ENCODE assay signal across 1 cellular context in genomic region chr7:99386584-99387238, GRCh38.
TF ChIP-seq lines count a peak whose summit lies in the region.

No MANE protein-coding gene starts in this region.

TF ChIP-seq in K562, 482 proteins besides CTCF, POLR2A, EP300 and RAD21:
- TF ChIP-seq MAZ (CRISPR knock-in tag; conservative IDR thresholded peaks at IDR 0.05 in 1 of 2, IDR thresholded peaks at IDR 0.05 in 1 of 2) (0 out of 4 replicates have a peak, but pooled peaks of 1 of the 2 experiments have one; percentile 52), MBD1 (CRISPR knock-in tag; IDR thresholded peaks at IDR 0.05) (no peak), CREB1 (IDR thresholded peaks at IDR 0.05) (no peak), CREB1 (CRISPR knock-in tag; IDR thresholded peaks at IDR 0.05) (0 out of 2 replicates have a peak, but pooled peaks have one; percentile 40), SMARCA5 (IDR thresholded peaks at IDR 0.05) (0 out of 2 replicates have a peak, but pooled peaks have one; percentile 52), ARID2 (IDR thresholded peaks at IDR 0.05) (peak; percentile 73), ATF3 (IDR thresholded peaks at IDR 0.05) (no peak), ATF3 (CRISPR knock-in tag; conservative IDR thresholded peaks at IDR 0.05) (0 out of 2 replicates have a peak, but pooled peaks have one; percentile 44), ZC3H8 (IDR thresholded peaks at IDR 0.05) (no peak), ZNF740 (CRISPR knock-in tag; IDR thresholded peaks at IDR 0.05) (peak; percentile 82), ZNF740 (tag; IDR thresholded peaks at IDR 0.05) (no peak), HBP1 (CRISPR knock-in tag; IDR thresholded peaks at IDR 0.05) (0 out of 2 replicates have a peak, but pooled peaks have one; percentile 40), ARNT (IDR thresholded peaks at IDR 0.05) (peak in 1 of 2 experiments; percentile 34; a peak in 1 of 4 replicates), FOXK2 (conservative IDR thresholded peaks at IDR 0.05 in 1 of 2, IDR thresholded peaks at IDR 0.05 in 1 of 2; ENCODE audit: low read depth in 2 of 2) (0 out of 4 replicates have a peak, but pooled peaks of 1 of the 2 experiments have one; percentile 18), SIN3A (IDR thresholded peaks at IDR 0.05; ENCODE audit: borderline replicate concordance in 2 of 2, control insufficient read depth in 1 of 2, low read depth in 2 of 2, low read length in 2 of 2) (peak in 1 of 2 experiments; percentile 49; a peak in 1 of 4 replicates), CTBP1 (IDR thresholded peaks at IDR 0.05; ENCODE audit: borderline replicate concordance) (peak; percentile 24; the same call in 1 of the 2 replicates), USF1 (CRISPR knock-in tag; IDR thresholded peaks at IDR 0.05) (peak; percentile 64), ZNF592 (IDR thresholded peaks at IDR 0.05) (0 out of 2 replicates have a peak, but pooled peaks have one; percentile 25), ESRRA (IDR thresholded peaks at IDR 0.05; ENCODE audit: borderline replicate concordance, low read depth) (peak; percentile 12; the same call in 1 of the 2 replicates), RBM39 (optimal IDR thresholded peaks at IDR 0.05; ENCODE audit: low read depth, low read length) (no peak), MYC (IDR thresholded peaks at IDR 0.05; ENCODE audit: low read depth, low read length) (0 out of 2 replicates have a peak, but pooled peaks have one; percentile 23), MYC (CRISPR knock-in tag; IDR thresholded peaks at IDR 0.05; ENCODE audit: borderline replicate concordance, low read depth) (no peak), ZNF398 (CRISPR knock-in tag; IDR thresholded peaks at IDR 0.05) (no peak), ZBTB17 (CRISPR knock-in tag; IDR thresholded peaks at IDR 0.05) (0 out of 2 replicates have a peak, but pooled peaks have one; percentile 35), DEAF1 (CRISPR knock-in tag; IDR thresholded peaks at IDR 0.05) (peak; percentile 70), TCF3 (CRISPR knock-in tag; IDR thresholded peaks at IDR 0.05) (no peak), TFAP4 (CRISPR knock-in tag; IDR thresholded peaks at IDR 0.05; ENCODE audit: borderline replicate concordance) (peak; percentile 26; the same call in 1 of the 2 replicates), RBFOX2 (IDR thresholded peaks at IDR 0.05; ENCODE audit: low read depth, low read length) (peak; percentile 16; the same call in 1 of the 2 replicates), SOX6 (IDR thresholded peaks at IDR 0.05) (no peak), JUNB (CRISPR knock-in tag; conservative IDR thresholded peaks at IDR 0.05) (no peak), ELF2 (CRISPR knock-in tag; IDR thresholded peaks at IDR 0.05) (no peak), ARID4B (CRISPR knock-in tag; IDR thresholded peaks at IDR 0.05) (no peak), NRF1 (conservative IDR thresholded peaks at IDR 0.05 in 1 of 2, IDR thresholded peaks at IDR 0.05 in 1 of 2) (0 out of 4 replicates have a peak, but pooled peaks of 1 of the 2 experiments have one; percentile 10), SMC3 (conservative IDR thresholded peaks at IDR 0.05; ENCODE audit: insufficient read depth, low read depth, low read length) (peak; percentile 51; the same call in 1 of the 2 replicates), GATA2 (CRISPR knock-in tag; IDR thresholded peaks at IDR 0.05) (peak; percentile 42; the same call in 1 of the 2 replicates), ETV6 (IDR thresholded peaks at IDR 0.05; ENCODE audit: borderline replicate concordance in 1 of 2, low read depth in 2 of 2, low read length in 1 of 2) (no peak), ETV6 (CRISPR knock-in tag; IDR thresholded peaks at IDR 0.05; ENCODE audit: borderline replicate concordance) (no peak)
